In genomic region chr21:44866780-44867179, GRCh38 we compare ENCODE assay signal across 8 cellular contexts. TPM values are rescaled to one million over a fixed set of nuclear protein-coding genes. Genes with fewer than 3 reads are reported as not detected.
DNase-seq lines count a peak whose midpoint lies in the region; ATAC-seq and TF ChIP-seq lines count a peak whose summit lies in the region.

No MANE protein-coding gene starts in this region.

- TF ChIP-seq CTCF in brain (conservative IDR thresholded peaks at IDR 0.05): no peak
- TF ChIP-seq CTCF in BE2C (IDR thresholded peaks at IDR 0.05; ENCODE audit: low read depth, low read length): no peak

- DNase-seq in EH (ENCODE audit: low read depth) (peak; percentile 47), NCI-H1694 treated with DMSO at 0.1 percent for 48 hours (lab: John Stamatoyannopoulos, UW) (peak; percentile 42), BE2C (no peak)
- DNase-seq in naive thymus-derived CD8-positive, alpha-beta T cell: no peak
- DNase-seq in activated CD8-positive, alpha-beta memory T cell treated with anti-CD3 and anti-CD28 coated beads, Interleukin-2, amount 50 U/mL, for 48 hours: no peak

- H3K4me1 ChIP-seq in BE2C: peaks cover 7% of the 10 kb centered on the region

- H3K27ac Mint-ChIP-seq in brain: peak overlapping the region; percentile 50 to 95 (median 85)
- H3K27ac Mint-ChIP-seq in naive thymus-derived CD8-positive, alpha-beta T cell: peak overlapping the region in 8 of 10 donors; percentile 67 to 97 (median 86)

- H3K9me3 Mint-ChIP-seq in brain: no peaks in the 10 kb centered on the region
- H3K9me3 Mint-ChIP-seq in naive thymus-derived CD8-positive, alpha-beta T cell: no peaks in the 10 kb centered on the region

- no peak overlapping the region for H3K4me3 ChIP-seq in BE2C (ENCODE audit: low read depth, low read length)

- no peaks in the 10 kb centered on the region for H3K27me3 ChIP-seq in BE2C

- peak overlapping the region in 4 of 5 experiments; percentile 6 to 71 (median 62) for H3K4me3 Mint-ChIP-seq in brain
- H3K4me3 Mint-ChIP-seq in naive thymus-derived CD8-positive, alpha-beta T cell: peak overlapping the region; percentile 12 to 88 (median 58)

- peaks cover 39% of the 10 kb centered on the region for H3K36me3 Mint-ChIP-seq in brain
- peaks cover 0 to 25% (median 3%) of the 10 kb centered on the region in 3 donors for H3K36me3 Mint-ChIP-seq in naive thymus-derived CD8-positive, alpha-beta T cell

- H3K9me3 ChIP-seq in BE2C: no peaks in the 10 kb centered on the region

- no peaks in the 10 kb centered on the region for H3K27me3 Mint-ChIP-seq in brain
- peaks cover 0 to 1% (median 0%) of the 10 kb centered on the region in 5 donors for H3K27me3 Mint-ChIP-seq in naive thymus-derived CD8-positive, alpha-beta T cell

- ATAC-seq in naive thymus-derived CD8-positive, alpha-beta T cell: no peak
- no peak for ATAC-seq in HG03139 (IDR thresholded peaks at IDR 0.05; ENCODE audit: unreplicated experiment)
- no peak for ATAC-seq in HG03442 (IDR thresholded peaks at IDR 0.05; ENCODE audit: unreplicated experiment)

- POLR2A ChIA-PET in naive thymus-derived CD8-positive, alpha-beta T cell (lab: Charles Lee): interaction anchor here (1.0 to 1.2 kb wide), 3 partner anchors 44 to 65 kb away, joined by 3 to 4 read pairs (median 4); no protein-coding TSS in a partner anchor

- H3K4me1 Mint-ChIP-seq in brain: peaks cover 67% of the 10 kb centered on the region
- H3K4me1 Mint-ChIP-seq in naive thymus-derived CD8-positive, alpha-beta T cell: peaks cover 51 to 87% (median 81%) of the 10 kb centered on the region in 4 donors

- peaks cover 22% of the 10 kb centered on the region for H3K36me3 ChIP-seq in BE2C

RNA-seq across cellular contexts. Expression of gene PTTG1IP, which starts 6.7 kb away (rescaled TPM):
- 335 TPM for polyA plus RNA-seq in brain (ENCODE audit: insufficient read depth, low read depth, low replicate concordance)
- total RNA-seq in naive thymus-derived CD8-positive, alpha-beta T cell: 10 to 100 TPM; 62.0 to 68.7 TPM
- 10 to 100 TPM; 42.4 to 54.1 (median 44.3) TPM for polyA plus RNA-seq in naive thymus-derived CD8-positive, alpha-beta T cell
- 217 TPM for polyA plus RNA-seq in BE2C (2012; ENCODE audit: insufficient read depth, insufficient read length, low read depth)

RNA-seq across cellular contexts. Expression of gene SUMO3, which starts 48.9 kb away (rescaled TPM):
- 149 TPM for polyA plus RNA-seq in brain (ENCODE audit: insufficient read depth, low read depth, low replicate concordance)
- 10 to 100 TPM; 50.2 to 54.6 TPM for total RNA-seq in naive thymus-derived CD8-positive, alpha-beta T cell
- polyA plus RNA-seq in naive thymus-derived CD8-positive, alpha-beta T cell: 10 to 100 TPM; 82.8 to 94.1 (median 86.7) TPM
- polyA plus RNA-seq in BE2C (2012; ENCODE audit: insufficient read depth, insufficient read length, low read depth): 93.0 TPM

RNA-seq across cellular contexts. Expression of gene ITGB2, which starts 53.9 kb away (rescaled TPM):
- polyA plus RNA-seq in brain (ENCODE audit: insufficient read depth, low read depth, low replicate concordance): 11.3 TPM
- total RNA-seq in naive thymus-derived CD8-positive, alpha-beta T cell: 100 to 1,000 TPM; 177 to 180 TPM
- polyA plus RNA-seq in naive thymus-derived CD8-positive, alpha-beta T cell: 100 to 1,000 TPM; 423 to 549 (median 524) TPM
- not detected for polyA plus RNA-seq in BE2C (2012; ENCODE audit: insufficient read depth, insufficient read length, low read depth)

Comparison
In these comparisons a context has a peak if more than half of its experiments do, and no peak if none do; other contexts are left out.
1. DNase-seq: peak in EH (single experiment) and NCI-H1694 treated with DMSO at 0.1 percent for 48 hours (single experiment); none in naive thymus-derived CD8-positive, alpha-beta T cell (0 of 10), BE2C (single experiment) and activated CD8-positive, alpha-beta memory T cell treated with anti-CD3 and anti-CD28 coated beads, Interleukin-2, amount 50 U/mL, for 48 hours (single experiment).
2. RNA of gene ITGB2, which starts 53.9 kb away (polyA plus RNA-seq): 423 to 549 TPM in naive thymus-derived CD8-positive, alpha-beta T cell; 11.3 TPM in brain (single experiment); every median in the first group is over 10 times any median in the second.